In genomic region chr6:45541934-45542333, GRCh38 we compare ENCODE assay signal across 16 cellular contexts.
"Had no signal": no experiment of that assay in that cellular context is flagged by ENCODE, and none has a peak within 500 bp of the region (broad histone marks: within the 10 kb centered on the region; RNA-seq: fewer than 3 reads in every experiment).

No MANE protein-coding gene starts in this region.

- H3K27me3 ChIP-seq: suprapubic skin had no signal

- H3K9me3 ChIP-seq: suprapubic skin had no signal

- H3K27ac ChIP-seq: suprapubic skin had no signal

- ATAC-seq: activated CD4-positive, alpha-beta T cell treated with anti-CD3 and anti-CD28 coated beads for 36 hours; activated CD8-positive, alpha-beta T cell treated with anti-CD3 and anti-CD28 coated beads for 36 hours; stimulated activated naive CD8-positive, alpha-beta T cell treated with anti-CD3 and anti-CD28 coated beads, Interleukin-15, Interleukin-2, amounts not matched to agents 100 U/mL and 50 U/mL, for 24 hours had no signal

- H3K4me3 ChIP-seq: suprapubic skin had no signal

- H3K36me3 ChIP-seq: suprapubic skin had no signal

- DNase-seq: activated CD4-positive, alpha-beta T cell treated with anti-CD3 and anti-CD28 coated beads for 36 hours; activated CD8-positive, alpha-beta T cell treated with anti-CD3 and anti-CD28 coated beads for 36 hours; activated naive CD4-positive, alpha-beta T cell treated with Interleukin-2 at 50 U/mL for 16 hours; aorta; hypothalamus; kidney; left ventricle myocardium superior; nephron progenitor cell; occipital lobe; right cardiac atrium; small intestine; stimulated activated CD4-positive, alpha-beta T cell treated with anti-CD3 and anti-CD28 coated beads, Interleukin-4, amount 100 ng/mL, for 4 hours; stimulated activated CD8-positive, alpha-beta memory T cell treated with anti-CD3 and anti-CD28 coated beads, Interleukin-4, amount 100 ng/mL, for 48 hours; stimulated activated naive CD8-positive, alpha-beta T cell treated with anti-CD3 and anti-CD28 coated beads, Interleukin-15, Interleukin-2, amounts not matched to agents 100 U/mL and 50 U/mL, for 24 hours; trophoblast cell had no signal
